Comparison of ENCODE assay signal across 26 cellular contexts in the genomic region with DNA sequence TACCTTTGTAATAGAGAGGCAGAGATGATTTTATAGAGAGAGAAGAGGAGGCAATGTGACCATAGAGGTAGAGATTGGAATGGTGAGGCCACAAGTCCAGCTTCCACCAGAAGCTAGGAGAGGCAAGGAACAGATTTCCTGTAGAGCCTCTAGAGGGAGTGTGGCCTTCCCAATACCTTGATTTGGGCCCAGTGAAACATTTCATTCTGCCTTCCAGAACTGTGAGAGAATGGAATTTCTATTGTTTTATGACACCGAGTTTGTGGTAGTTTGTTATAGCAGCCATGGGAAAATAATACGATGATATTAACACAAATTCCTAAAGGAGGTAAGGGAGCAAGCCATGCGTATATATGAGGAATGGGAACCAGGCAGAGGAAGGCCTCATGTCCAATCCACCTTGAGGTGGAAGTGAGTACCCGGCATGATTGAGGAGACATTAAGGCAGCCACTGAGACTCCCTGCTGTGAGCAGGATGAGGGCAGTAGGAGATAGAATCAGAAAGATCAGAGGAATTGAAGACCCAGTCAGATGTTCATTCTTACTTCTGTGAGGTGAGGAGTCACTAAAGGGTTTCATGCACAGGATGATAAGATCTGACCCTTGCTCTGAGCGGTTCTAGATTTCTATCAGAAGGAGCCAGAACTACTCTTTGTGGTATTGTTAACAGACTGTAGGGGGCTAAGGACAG.
"Had no signal": no experiment of that assay in that cellular context is flagged by ENCODE, and none has a peak within 500 bp of the region (broad histone marks: within the 10 kb centered on the region; RNA-seq: fewer than 3 reads in every experiment).

No MANE protein-coding gene starts in this region.

- DNase-seq: activated CD4-positive, alpha-beta memory T cell treated with anti-CD3 and anti-CD28 coated beads, Interleukin-2, amount 10 ng/mL, durations not matched to agents 7 days and 5 days; activated CD4-positive, alpha-beta T cell treated with anti-CD3 and anti-CD28 coated beads for 48 hours; activated CD4-positive, CD25-positive, alpha-beta regulatory T cell; activated effector memory CD4-positive, alpha-beta T cell treated with Interleukin-2 at 50 U/mL for 16 hours; activated naive CD4-positive, alpha-beta T cell treated with anti-CD3 and anti-CD28 coated beads for 36 hours; activated naive CD8-positive, alpha-beta T cell treated with anti-CD3 and anti-CD28 coated beads, Interleukin-2, amount 10 ng/mL, durations not matched to agents 7 days and 5 days; activated T-cell treated with anti-CD3 and anti-CD28 coated beads, Interleukin-2, amount 50 U/mL, for 72 hours; amniotic stem cell; erythroblast; foreskin keratinocyte; kidney glomerular epithelial cell; left lung; naive thymus-derived CD4-positive, alpha-beta T cell; occipital lobe; posterior cingulate gyrus; right lobe of liver; stimulated activated CD4-positive, alpha-beta T cell treated with anti-CD3 and anti-CD28 coated beads, Interleukin-1b, Interleukin-23, amount 100 ng/mL, for 48 hours; stomach; T1000; transverse colon had no signal

- H3K4me1 ChIP-seq: breast epithelium, left lung, right lobe of liver, stomach, transverse colon, vagina had no signal

- ATAC-seq: activated T-cell treated with anti-CD3 and anti-CD28 coated beads, Interleukin-2, amount 50 U/mL, for 72 hours; foreskin keratinocyte; left lung; naive thymus-derived CD4-positive, alpha-beta T cell; right lobe of liver; stimulated activated effector memory CD8-positive, alpha-beta T cell treated with anti-CD3 and anti-CD28 coated beads, Interleukin-12 subunit alpha, Interleukin-12 subunit beta, amount 100 ng/mL, for 72 hours had no signal

- H3K27me3 ChIP-seq: breast epithelium, foreskin keratinocyte, left lung, right lobe of liver, stomach, transverse colon, vagina had no signal

- H3K36me3 ChIP-seq: breast epithelium, left lung, right lobe of liver, stomach, transverse colon, vagina had no signal

- H3K27ac ChIP-seq: breast epithelium, coronary artery, foreskin keratinocyte, left lung, right lobe of liver, skin epidermis, stomach, transverse colon, vagina had no signal

- H3K9me3 ChIP-seq: breast epithelium, left lung, right lobe of liver, stomach, transverse colon, vagina had no signal

- H3K4me3 ChIP-seq: breast epithelium, coronary artery, left lung, lung, right lobe of liver, skin epidermis, stomach, transverse colon, vagina had no signal
